2 cellular contexts compared by ENCODE assay signal in genomic region chr10:128643658-128644057, GRCh38.
TF ChIP-seq lines count a peak whose summit lies in the region.

No MANE protein-coding gene starts in this region.

TF ChIP-seq in K562, 482 proteins besides CTCF, POLR2A, EP300 and RAD21:
- TF ChIP-seq CGGBP1 (CRISPR knock-in tag; IDR thresholded peaks at IDR 0.05): no peak
- no peak for TF ChIP-seq NCOA4 (IDR thresholded peaks at IDR 0.05; ENCODE audit: partially characterized antibody)
- no peak for TF ChIP-seq POLR2G (IDR thresholded peaks at IDR 0.05; ENCODE audit: low read depth, low read length)
- TF ChIP-seq ADNP (tag; IDR thresholded peaks at IDR 0.05): no peak
- no peak for TF ChIP-seq ZNF316 (IDR thresholded peaks at IDR 0.05)
- no peak for TF ChIP-seq SRF (CRISPR knock-in tag; IDR thresholded peaks at IDR 0.05)
- TF ChIP-seq BRF2 (IDR thresholded peaks at IDR 0.05; ENCODE audit: borderline replicate concordance, insufficient read depth, insufficient read length): no peak
- TF ChIP-seq ZNF124 (CRISPR knock-in tag; IDR thresholded peaks at IDR 0.05): no peak
- TF ChIP-seq, protein P1, sequence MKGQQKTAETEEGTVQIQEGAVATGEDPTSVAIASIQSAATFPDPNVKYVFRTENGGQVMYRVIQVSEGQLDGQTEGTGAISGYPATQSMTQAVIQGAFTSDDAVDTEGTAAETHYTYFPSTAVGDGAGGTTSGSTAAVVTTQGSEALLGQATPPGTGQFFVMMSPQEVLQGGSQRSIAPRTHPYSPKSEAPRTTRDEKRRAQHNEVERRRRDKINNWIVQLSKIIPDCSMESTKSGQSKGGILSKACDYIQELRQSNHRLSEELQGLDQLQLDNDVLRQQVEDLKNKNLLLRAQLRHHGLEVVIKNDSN (CRISPR knock-in tag; IDR thresholded peaks at IDR 0.05): no peak
- TF ChIP-seq TEAD4 (IDR thresholded peaks at IDR 0.05; ENCODE audit: low read length): no peak
- TF ChIP-seq TEAD4 (CRISPR knock-in tag; IDR thresholded peaks at IDR 0.05; ENCODE audit: borderline replicate concordance): no peak
- no peak for TF ChIP-seq SMARCE1 (IDR thresholded peaks at IDR 0.05)
- TF ChIP-seq, protein P2, sequence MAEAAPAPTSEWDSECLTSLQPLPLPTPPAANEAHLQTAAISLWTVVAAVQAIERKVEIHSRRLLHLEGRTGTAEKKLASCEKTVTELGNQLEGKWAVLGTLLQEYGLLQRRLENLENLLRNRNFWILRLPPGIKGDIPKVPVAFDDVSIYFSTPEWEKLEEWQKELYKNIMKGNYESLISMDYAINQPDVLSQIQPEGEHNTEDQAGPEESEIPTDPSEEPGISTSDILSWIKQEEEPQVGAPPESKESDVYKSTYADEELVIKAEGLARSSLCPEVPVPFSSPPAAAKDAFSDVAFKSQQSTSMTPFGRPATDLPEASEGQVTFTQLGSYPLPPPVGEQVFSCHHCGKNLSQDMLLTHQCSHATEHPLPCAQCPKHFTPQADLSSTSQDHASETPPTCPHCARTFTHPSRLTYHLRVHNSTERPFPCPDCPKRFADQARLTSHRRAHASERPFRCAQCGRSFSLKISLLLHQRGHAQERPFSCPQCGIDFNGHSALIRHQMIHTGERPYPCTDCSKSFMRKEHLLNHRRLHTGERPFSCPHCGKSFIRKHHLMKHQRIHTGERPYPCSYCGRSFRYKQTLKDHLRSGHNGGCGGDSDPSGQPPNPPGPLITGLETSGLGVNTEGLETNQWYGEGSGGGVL (CRISPR knock-in tag; IDR thresholded peaks at IDR 0.05): no peak
- TF ChIP-seq MECOM (CRISPR knock-in tag; IDR thresholded peaks at IDR 0.05): no peak
- no peak for TF ChIP-seq ZNF707 (CRISPR knock-in tag; conservative IDR thresholded peaks at IDR 0.05)
- no peak for TF ChIP-seq SRSF9 (IDR thresholded peaks at IDR 0.05; ENCODE audit: borderline replicate concordance, low read depth, low read length)
- TF ChIP-seq HDAC6 (IDR thresholded peaks at IDR 0.05; ENCODE audit: low read depth, low read length): no peak
- no peak for TF ChIP-seq ZBED1 (IDR thresholded peaks at IDR 0.05)
- no peak for TF ChIP-seq BRF1 (IDR thresholded peaks at IDR 0.05; ENCODE audit: borderline replicate concordance, extremely low read depth, insufficient read length)
- TF ChIP-seq NCOA1 (IDR thresholded peaks at IDR 0.05; ENCODE audit: low read depth): no peak

TF ChIP-seq in GM23338, 12 proteins besides CTCF, POLR2A, EP300 and RAD21:
- TF ChIP-seq NANOG (IDR thresholded peaks at IDR 0.05; ENCODE audit: borderline replicate concordance): no peak
TF ChIP-seq in GM23338: peak in this region for 0.
